In the genomic region with DNA sequence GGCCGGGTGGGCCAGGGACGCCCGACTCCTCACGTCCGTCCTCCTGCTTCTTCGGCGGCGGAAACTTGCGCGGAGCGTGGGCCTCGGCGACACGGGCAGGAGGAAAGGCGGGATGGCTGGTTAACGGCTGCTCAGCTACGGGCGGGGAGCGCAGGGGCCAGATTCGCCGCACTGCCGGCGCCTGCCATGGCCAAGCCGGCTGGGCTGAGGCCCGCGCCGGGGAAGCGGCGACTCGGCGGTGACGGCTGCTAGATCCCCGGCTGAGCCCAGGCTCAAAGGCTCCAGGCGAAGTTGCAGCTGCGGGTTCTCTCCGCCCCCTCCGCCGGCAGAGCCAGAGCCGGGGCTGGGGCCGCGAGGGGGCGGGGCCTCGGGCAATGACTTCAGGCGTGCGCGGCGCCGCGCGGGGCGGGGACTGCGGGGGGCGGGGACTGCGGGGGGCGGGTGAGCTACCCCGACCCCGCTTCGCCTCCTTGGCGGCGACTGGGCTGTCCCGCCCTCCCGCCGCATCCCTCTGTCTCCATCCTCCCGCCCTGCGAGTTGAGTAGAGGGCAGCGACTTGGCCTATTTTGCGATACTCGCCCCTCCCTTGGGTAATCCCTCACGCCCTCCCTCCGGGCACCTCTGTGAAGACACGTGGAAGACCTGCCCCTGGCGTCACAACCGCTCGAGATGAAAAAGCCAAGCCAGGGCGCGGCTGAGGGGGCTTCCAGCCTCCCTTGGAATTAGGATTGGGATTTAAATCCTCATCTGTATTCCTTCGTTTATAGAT, we compare ENCODE assay signal across 8 cellular contexts. TPM values are rescaled to one million over a fixed set of nuclear protein-coding genes. Genes with fewer than 3 reads are reported as not detected.
A peak's percentile ranks its signal among the peaks of the same experiment; 100 is the strongest.
DNase-seq lines count a peak whose midpoint lies in the region; ATAC-seq and TF ChIP-seq lines count a peak whose summit lies in the region.

A gene (minus strand): TSS at position 310 of the 769 bp plus-strand sequence. CDS start 322 bp downstream, outside the sequence.

- H3K4me1 ChIP-seq in Peyer's patch, result peaks cover 0 to 13% (median 0%) of the 10 kb centered on the region in 4 donors
- peaks cover 0 to 34% (median 0%) of the 10 kb centered on the region in 3 donors for H3K4me1 ChIP-seq in esophagus squamous epithelium

- WGBS in esophagus squamous epithelium, 2 donors, result no CpG with 5 or more reads among the region's 77 CpGs

- TF ChIP-seq POLR2A in Peyer's patch (IDR thresholded peaks at IDR 0.05), result peak; percentile 28 to 65
- TF ChIP-seq POLR2A in esophagus squamous epithelium (IDR thresholded peaks at IDR 0.05), result peak in 3 of 4 donors; percentile 35 to 90 (median 80)

- intact Hi-C loops in esophagus squamous epithelium (cut with DNase I), result no loop called here

- ATAC-seq in GM21825 (IDR thresholded peaks at IDR 0.05; ENCODE audit: unreplicated experiment), result peak; percentile 90

- TF ChIP-seq CTCF in Peyer's patch (IDR thresholded peaks at IDR 0.05) (no peak), esophagus squamous epithelium (IDR thresholded peaks at IDR 0.05) (peak in 3 of 6 experiments; percentile 0 to 22 (median 10))

- H3K9me3 ChIP-seq in KOPT-K1 (ENCODE audit: insufficient read depth, low read length, poor library complexity, severe bottlenecking) (no peaks in the 10 kb centered on the region), Peyer's patch (no peaks in the 10 kb centered on the region), esophagus squamous epithelium (no peaks in the 10 kb centered on the region)

- H3K36me3 ChIP-seq in KOPT-K1 (ENCODE audit: insufficient read depth, low read length) (peaks cover 14% of the 10 kb centered on the region), Peyer's patch (no peaks in the 10 kb centered on the region), esophagus squamous epithelium (no peaks in the 10 kb centered on the region)

- DNase-seq in DMS79 treated with DMSO at 0.1 percent for 48 hours (lab: John Stamatoyannopoulos, UW) (peak; percentile 79), Peyer's patch (peak; percentile 85 to 95 (median 90)), esophagus squamous epithelium (lab: John Stamatoyannopoulos, UW) (peak; percentile 51), myocyte (ENCODE audit: low read depth) (peak; percentile 93)
- DNase-seq in activated T-cell treated with anti-CD3 and anti-CD28 coated beads, Interleukin-2, amount 50 U/mL, for 48 hours, result peak; percentile 92 to 94
- peak; percentile 83 to 84 for DNase-seq in stimulated activated CD8-positive, alpha-beta memory T cell treated with anti-CD3 and anti-CD28 coated beads, Interleukin-7, amount 100 ng/mL, for 48 hours (ENCODE audit: extremely low read depth in 1 of 2, low read depth in 1 of 2)

- H3K27me3 ChIP-seq in Peyer's patch (no peaks in the 10 kb centered on the region), esophagus squamous epithelium (peaks cover 0 to 7% (median 0%) of the 10 kb centered on the region in 4 donors)

- H3K4me3 ChIP-seq in Peyer's patch (peak within 1 kb of the TSS; percentile 73 to 97 (median 88)), esophagus squamous epithelium (peak within 1 kb of the TSS; percentile 66 to 90 (median 74))

- peak within 1 kb of the TSS; percentile 89 for H3K27ac ChIP-seq in KOPT-K1 (ENCODE audit: low read depth, low read length, poor library complexity, severe bottlenecking)
- H3K27ac ChIP-seq in Peyer's patch, result peak within 1 kb of the TSS; percentile 90 to 99 (median 96)
- H3K27ac ChIP-seq in esophagus squamous epithelium, result peak within 1 kb of the TSS; percentile 86 to 98 (median 94)

RNA-seq across cellular contexts. Expression of the gene that starts here (rescaled TPM):
- total RNA-seq in Peyer's patch (10 to 100 TPM in 1 of 4 donors, 1 to 10 TPM in 3; 3.2 to 22.3 (median 7.5) TPM), esophagus squamous epithelium (1 to 10 TPM; 1.3 to 9.2 (median 5.3) TPM), myocyte (18.6 and 18.7 TPM in 2 replicates)
- polyA plus RNA-seq in myocyte (2012), result 2.1 TPM

Comparison
In these comparisons a context has a peak if more than half of its experiments do, and no peak if none do; other contexts are left out.
1. Peak in every context shown above with its lines: DNase-seq, ATAC-seq, H3K4me3 ChIP-seq and H3K27ac ChIP-seq.